Comparison of ENCODE assay signal across 1 cellular context in the genomic region with DNA sequence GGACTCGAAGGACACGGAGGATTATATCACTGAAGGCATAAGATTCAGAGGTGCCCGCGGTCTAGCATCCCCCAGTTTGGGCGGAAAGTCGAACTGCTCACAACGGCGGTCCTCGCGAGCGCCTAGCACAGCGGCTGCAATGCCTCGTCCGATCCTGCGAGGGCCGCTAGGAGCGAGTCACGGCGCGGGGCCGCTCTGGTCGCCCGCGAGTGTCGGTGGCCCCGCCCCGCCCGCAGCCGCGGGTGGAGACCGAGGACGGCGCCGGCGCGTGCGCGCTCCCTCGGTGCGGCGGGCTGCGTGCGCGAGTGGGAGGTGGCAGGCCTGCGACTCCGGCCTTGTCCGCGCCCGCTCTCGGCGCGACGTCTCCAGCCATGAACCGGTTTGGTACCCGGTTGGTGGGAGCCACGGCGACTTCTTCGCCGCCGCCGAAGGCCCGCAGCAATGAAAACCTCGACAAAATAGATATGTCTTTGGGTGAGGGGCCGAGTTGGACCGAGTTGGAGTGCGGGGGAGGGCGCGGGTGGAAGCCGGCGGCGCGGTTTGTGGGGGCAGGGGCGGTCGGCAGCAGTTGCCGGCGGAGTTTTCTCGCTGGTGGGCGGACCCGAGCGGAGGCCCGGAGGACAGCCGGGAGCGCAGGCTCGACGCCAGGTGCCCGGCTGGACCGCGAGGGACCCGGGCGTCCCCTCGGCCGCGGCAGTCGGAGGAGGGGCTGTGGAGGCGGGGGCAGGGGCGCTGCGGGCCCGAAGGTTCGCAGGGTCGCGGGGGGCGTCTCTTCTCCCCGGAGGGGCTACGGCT.
TF ChIP-seq lines count a peak whose summit lies in the region.

A gene with protein sequence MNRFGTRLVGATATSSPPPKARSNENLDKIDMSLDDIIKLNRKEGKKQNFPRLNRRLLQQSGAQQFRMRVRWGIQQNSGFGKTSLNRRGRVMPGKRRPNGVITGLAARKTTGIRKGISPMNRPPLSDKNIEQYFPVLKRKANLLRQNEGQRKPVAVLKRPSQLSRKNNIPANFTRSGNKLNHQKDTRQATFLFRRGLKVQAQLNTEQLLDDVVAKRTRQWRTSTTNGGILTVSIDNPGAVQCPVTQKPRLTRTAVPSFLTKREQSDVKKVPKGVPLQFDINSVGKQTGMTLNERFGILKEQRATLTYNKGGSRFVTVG (plus strand): TSS at position 283 of the 795 bp plus-strand sequence. CDS start 89 bp downstream, at position 372.

TF ChIP-seq in K562, 482 proteins besides CTCF, POLR2A, EP300 and RAD21 (continued from another document and continues in another):
- TF ChIP-seq, protein P1, sequence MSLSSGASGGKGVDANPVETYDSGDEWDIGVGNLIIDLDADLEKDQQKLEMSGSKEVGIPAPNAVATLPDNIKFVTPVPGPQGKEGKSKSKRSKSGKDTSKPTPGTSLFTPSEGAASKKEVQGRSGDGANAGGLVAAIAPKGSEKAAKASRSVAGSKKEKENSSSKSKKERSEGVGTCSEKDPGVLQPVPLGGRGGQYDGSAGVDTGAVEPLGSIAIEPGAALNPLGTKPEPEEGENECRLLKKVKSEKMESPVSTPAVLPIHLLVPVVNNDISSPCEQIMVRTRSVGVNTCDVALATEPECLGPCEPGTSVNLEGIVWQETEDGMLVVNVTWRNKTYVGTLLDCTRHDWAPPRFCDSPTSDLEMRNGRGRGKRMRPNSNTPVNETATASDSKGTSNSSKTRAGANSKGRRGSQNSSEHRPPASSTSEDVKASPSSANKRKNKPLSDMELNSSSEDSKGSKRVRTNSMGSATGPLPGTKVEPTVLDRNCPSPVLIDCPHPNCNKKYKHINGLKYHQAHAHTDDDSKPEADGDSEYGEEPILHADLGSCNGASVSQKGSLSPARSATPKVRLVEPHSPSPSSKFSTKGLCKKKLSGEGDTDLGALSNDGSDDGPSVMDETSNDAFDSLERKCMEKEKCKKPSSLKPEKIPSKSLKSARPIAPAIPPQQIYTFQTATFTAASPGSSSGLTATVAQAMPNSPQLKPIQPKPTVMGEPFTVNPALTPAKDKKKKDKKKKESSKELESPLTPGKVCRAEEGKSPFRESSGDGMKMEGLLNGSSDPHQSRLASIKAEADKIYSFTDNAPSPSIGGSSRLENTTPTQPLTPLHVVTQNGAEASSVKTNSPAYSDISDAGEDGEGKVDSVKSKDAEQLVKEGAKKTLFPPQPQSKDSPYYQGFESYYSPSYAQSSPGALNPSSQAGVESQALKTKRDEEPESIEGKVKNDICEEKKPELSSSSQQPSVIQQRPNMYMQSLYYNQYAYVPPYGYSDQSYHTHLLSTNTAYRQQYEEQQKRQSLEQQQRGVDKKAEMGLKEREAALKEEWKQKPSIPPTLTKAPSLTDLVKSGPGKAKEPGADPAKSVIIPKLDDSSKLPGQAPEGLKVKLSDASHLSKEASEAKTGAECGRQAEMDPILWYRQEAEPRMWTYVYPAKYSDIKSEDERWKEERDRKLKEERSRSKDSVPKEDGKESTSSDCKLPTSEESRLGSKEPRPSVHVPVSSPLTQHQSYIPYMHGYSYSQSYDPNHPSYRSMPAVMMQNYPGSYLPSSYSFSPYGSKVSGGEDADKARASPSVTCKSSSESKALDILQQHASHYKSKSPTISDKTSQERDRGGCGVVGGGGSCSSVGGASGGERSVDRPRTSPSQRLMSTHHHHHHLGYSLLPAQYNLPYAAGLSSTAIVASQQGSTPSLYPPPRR (CRISPR knock-in tag; IDR thresholded peaks at IDR 0.05; ENCODE audit: borderline replicate concordance), result peak; percentile 91; the same call in 1 of the 2 replicates
- no peak for TF ChIP-seq ETV1 (tag; conservative IDR thresholded peaks at IDR 0.05; ENCODE audit: low read depth)
- no peak for TF ChIP-seq IFI16 (CRISPR knock-in tag; IDR thresholded peaks at IDR 0.05)
- TF ChIP-seq CHD2 (IDR thresholded peaks at IDR 0.05; ENCODE audit: low read depth, low read length), result peak; percentile 63
- no peak for TF ChIP-seq SMARCB1 (IDR thresholded peaks at IDR 0.05; ENCODE audit: insufficient read length, low read depth)
- peak; percentile 23; the same call in 1 of the 2 replicates for TF ChIP-seq SMARCE1 (IDR thresholded peaks at IDR 0.05)
- TF ChIP-seq SIX5 (IDR thresholded peaks at IDR 0.05; ENCODE audit: borderline replicate concordance in 1 of 2, insufficient read depth in 1 of 2, low read depth in 1 of 2, low read length in 2 of 2), result no peak
- TF ChIP-seq ETV5 (CRISPR knock-in tag; IDR thresholded peaks at IDR 0.05; ENCODE audit: low read depth), result peak; percentile 48
- TF ChIP-seq, protein P2, sequence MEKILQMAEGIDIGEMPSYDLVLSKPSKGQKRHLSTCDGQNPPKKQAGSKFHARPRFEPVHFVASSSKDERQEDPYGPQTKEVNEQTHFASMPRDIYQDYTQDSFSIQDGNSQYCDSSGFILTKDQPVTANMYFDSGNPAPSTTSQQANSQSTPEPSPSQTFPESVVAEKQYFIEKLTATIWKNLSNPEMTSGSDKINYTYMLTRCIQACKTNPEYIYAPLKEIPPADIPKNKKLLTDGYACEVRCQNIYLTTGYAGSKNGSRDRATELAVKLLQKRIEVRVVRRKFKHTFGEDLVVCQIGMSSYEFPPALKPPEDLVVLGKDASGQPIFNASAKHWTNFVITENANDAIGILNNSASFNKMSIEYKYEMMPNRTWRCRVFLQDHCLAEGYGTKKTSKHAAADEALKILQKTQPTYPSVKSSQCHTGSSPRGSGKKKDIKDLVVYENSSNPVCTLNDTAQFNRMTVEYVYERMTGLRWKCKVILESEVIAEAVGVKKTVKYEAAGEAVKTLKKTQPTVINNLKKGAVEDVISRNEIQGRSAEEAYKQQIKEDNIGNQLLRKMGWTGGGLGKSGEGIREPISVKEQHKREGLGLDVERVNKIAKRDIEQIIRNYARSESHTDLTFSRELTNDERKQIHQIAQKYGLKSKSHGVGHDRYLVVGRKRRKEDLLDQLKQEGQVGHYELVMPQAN (IDR thresholded peaks at IDR 0.05; ENCODE audit: borderline replicate concordance), result no peak
- no peak for TF ChIP-seq XRCC5 (IDR thresholded peaks at IDR 0.05; ENCODE audit: low read depth, low read length)
- TF ChIP-seq, protein P3, sequence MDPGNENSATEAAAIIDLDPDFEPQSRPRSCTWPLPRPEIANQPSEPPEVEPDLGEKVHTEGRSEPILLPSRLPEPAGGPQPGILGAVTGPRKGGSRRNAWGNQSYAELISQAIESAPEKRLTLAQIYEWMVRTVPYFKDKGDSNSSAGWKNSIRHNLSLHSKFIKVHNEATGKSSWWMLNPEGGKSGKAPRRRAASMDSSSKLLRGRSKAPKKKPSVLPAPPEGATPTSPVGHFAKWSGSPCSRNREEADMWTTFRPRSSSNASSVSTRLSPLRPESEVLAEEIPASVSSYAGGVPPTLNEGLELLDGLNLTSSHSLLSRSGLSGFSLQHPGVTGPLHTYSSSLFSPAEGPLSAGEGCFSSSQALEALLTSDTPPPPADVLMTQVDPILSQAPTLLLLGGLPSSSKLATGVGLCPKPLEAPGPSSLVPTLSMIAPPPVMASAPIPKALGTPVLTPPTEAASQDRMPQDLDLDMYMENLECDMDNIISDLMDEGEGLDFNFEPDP (CRISPR knock-in tag; IDR thresholded peaks at IDR 0.05), result no peak
- TF ChIP-seq, protein P4, sequence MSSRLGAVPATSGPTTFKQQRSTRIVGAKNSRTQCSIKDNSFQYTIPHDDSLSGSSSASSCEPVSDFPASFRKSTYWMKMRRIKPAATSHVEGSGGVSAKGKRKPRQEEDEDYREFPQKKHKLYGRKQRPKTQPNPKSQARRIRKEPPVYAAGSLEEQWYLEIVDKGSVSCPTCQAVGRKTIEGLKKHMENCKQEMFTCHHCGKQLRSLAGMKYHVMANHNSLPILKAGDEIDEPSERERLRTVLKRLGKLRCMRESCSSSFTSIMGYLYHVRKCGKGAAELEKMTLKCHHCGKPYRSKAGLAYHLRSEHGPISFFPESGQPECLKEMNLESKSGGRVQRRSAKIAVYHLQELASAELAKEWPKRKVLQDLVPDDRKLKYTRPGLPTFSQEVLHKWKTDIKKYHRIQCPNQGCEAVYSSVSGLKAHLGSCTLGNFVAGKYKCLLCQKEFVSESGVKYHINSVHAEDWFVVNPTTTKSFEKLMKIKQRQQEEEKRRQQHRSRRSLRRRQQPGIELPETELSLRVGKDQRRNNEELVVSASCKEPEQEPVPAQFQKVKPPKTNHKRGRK (tag; IDR thresholded peaks at IDR 0.05), result no peak
- TF ChIP-seq STAT5B (CRISPR knock-in tag; IDR thresholded peaks at IDR 0.05), result no peak
- TF ChIP-seq, protein P5, sequence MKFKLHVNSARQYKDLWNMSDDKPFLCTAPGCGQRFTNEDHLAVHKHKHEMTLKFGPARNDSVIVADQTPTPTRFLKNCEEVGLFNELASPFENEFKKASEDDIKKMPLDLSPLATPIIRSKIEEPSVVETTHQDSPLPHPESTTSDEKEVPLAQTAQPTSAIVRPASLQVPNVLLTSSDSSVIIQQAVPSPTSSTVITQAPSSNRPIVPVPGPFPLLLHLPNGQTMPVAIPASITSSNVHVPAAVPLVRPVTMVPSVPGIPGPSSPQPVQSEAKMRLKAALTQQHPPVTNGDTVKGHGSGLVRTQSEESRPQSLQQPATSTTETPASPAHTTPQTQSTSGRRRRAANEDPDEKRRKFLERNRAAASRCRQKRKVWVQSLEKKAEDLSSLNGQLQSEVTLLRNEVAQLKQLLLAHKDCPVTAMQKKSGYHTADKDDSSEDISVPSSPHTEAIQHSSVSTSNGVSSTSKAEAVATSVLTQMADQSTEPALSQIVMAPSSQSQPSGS (CRISPR knock-in tag; IDR thresholded peaks at IDR 0.05), result peak; percentile 43; the same call in 1 of the 2 replicates
- TF ChIP-seq, protein P6, sequence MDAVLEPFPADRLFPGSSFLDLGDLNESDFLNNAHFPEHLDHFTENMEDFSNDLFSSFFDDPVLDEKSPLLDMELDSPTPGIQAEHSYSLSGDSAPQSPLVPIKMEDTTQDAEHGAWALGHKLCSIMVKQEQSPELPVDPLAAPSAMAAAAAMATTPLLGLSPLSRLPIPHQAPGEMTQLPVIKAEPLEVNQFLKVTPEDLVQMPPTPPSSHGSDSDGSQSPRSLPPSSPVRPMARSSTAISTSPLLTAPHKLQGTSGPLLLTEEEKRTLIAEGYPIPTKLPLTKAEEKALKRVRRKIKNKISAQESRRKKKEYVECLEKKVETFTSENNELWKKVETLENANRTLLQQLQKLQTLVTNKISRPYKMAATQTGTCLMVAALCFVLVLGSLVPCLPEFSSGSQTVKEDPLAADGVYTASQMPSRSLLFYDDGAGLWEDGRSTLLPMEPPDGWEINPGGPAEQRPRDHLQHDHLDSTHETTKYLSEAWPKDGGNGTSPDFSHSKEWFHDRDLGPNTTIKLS (IDR thresholded peaks at IDR 0.05; ENCODE audit: borderline replicate concordance, low read depth), result peak; percentile 74; the same call in 1 of the 2 replicates
- no peak for TF ChIP-seq SETDB1 (IDR thresholded peaks at IDR 0.05; ENCODE audit: low read length)
- no peak for TF ChIP-seq HOXB6 (CRISPR knock-in tag; IDR thresholded peaks at IDR 0.05; ENCODE audit: borderline replicate concordance)
- TF ChIP-seq, protein P7, sequence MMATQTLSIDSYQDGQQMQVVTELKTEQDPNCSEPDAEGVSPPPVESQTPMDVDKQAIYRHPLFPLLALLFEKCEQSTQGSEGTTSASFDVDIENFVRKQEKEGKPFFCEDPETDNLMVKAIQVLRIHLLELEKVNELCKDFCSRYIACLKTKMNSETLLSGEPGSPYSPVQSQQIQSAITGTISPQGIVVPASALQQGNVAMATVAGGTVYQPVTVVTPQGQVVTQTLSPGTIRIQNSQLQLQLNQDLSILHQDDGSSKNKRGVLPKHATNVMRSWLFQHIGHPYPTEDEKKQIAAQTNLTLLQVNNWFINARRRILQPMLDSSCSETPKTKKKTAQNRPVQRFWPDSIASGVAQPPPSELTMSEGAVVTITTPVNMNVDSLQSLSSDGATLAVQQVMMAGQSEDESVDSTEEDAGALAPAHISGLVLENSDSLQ (IDR thresholded peaks at IDR 0.05), result no peak
- no peak for TF ChIP-seq BCL6 (CRISPR knock-in tag; IDR thresholded peaks at IDR 0.05)
- no peak for TF ChIP-seq KLF6 (CRISPR knock-in tag; IDR thresholded peaks at IDR 0.05; ENCODE audit: borderline replicate concordance)
- TF ChIP-seq PHB2 (IDR thresholded peaks at IDR 0.05; ENCODE audit: low read depth), result no peak
- TF ChIP-seq, protein P8, sequence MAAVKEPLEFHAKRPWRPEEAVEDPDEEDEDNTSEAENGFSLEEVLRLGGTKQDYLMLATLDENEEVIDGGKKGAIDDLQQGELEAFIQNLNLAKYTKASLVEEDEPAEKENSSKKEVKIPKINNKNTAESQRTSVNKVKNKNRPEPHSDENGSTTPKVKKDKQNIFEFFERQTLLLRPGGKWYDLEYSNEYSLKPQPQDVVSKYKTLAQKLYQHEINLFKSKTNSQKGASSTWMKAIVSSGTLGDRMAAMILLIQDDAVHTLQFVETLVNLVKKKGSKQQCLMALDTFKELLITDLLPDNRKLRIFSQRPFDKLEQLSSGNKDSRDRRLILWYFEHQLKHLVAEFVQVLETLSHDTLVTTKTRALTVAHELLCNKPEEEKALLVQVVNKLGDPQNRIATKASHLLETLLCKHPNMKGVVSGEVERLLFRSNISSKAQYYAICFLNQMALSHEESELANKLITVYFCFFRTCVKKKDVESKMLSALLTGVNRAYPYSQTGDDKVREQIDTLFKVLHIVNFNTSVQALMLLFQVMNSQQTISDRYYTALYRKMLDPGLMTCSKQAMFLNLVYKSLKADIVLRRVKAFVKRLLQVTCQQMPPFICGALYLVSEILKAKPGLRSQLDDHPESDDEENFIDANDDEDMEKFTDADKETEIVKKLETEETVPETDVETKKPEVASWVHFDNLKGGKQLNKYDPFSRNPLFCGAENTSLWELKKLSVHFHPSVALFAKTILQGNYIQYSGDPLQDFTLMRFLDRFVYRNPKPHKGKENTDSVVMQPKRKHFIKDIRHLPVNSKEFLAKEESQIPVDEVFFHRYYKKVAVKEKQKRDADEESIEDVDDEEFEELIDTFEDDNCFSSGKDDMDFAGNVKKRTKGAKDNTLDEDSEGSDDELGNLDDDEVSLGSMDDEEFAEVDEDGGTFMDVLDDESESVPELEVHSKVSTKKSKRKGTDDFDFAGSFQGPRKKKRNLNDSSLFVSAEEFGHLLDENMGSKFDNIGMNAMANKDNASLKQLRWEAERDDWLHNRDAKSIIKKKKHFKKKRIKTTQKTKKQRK (IDR thresholded peaks at IDR 0.05; ENCODE audit: borderline replicate concordance, low read depth, low read length), result no peak
- no peak for TF ChIP-seq ZNF311 (CRISPR knock-in tag; IDR thresholded peaks at IDR 0.05)
- TF ChIP-seq, protein P9, sequence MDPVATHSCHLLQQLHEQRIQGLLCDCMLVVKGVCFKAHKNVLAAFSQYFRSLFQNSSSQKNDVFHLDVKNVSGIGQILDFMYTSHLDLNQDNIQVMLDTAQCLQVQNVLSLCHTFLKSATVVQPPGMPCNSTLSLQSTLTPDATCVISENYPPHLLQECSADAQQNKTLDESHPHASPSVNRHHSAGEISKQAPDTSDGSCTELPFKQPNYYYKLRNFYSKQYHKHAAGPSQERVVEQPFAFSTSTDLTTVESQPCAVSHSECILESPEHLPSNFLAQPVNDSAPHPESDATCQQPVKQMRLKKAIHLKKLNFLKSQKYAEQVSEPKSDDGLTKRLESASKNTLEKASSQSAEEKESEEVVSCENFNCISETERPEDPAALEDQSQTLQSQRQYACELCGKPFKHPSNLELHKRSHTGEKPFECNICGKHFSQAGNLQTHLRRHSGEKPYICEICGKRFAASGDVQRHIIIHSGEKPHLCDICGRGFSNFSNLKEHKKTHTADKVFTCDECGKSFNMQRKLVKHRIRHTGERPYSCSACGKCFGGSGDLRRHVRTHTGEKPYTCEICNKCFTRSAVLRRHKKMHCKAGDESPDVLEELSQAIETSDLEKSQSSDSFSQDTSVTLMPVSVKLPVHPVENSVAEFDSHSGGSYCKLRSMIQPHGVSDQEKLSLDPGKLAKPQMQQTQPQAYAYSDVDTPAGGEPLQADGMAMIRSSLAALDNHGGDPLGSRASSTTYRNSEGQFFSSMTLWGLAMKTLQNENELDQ (CRISPR knock-in tag; IDR thresholded peaks at IDR 0.05; ENCODE audit: borderline replicate concordance), result no peak
- TF ChIP-seq BACH1 (tag; IDR thresholded peaks at IDR 0.05), result no peak
- TF ChIP-seq, protein P10, sequence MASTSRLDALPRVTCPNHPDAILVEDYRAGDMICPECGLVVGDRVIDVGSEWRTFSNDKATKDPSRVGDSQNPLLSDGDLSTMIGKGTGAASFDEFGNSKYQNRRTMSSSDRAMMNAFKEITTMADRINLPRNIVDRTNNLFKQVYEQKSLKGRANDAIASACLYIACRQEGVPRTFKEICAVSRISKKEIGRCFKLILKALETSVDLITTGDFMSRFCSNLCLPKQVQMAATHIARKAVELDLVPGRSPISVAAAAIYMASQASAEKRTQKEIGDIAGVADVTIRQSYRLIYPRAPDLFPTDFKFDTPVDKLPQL (IDR thresholded peaks at IDR 0.05; ENCODE audit: extremely low read depth, insufficient read length), result no peak
